12 cellular contexts compared by ENCODE assay signal in genomic region chr4:112253382-112254000, GRCh38. TPM values are rescaled to one million over a fixed set of nuclear protein-coding genes. Genes with fewer than 3 reads are reported as not detected.
DNase-seq lines count a peak whose midpoint lies in the region; ATAC-seq, FAIRE-seq and TF ChIP-seq lines count a peak whose summit lies in the region.
"Had no signal": no experiment of that assay in that cellular context is flagged by ENCODE, and none has a peak within 500 bp of the region (broad histone marks: within the 10 kb centered on the region; RNA-seq: fewer than 3 reads in every experiment).

No MANE protein-coding gene starts in this region.

- H3K9ac ChIP-seq in GM12878 (ENCODE audit: control insufficient read depth, insufficient read depth, low read length) = no peak overlapping the region

- H3K79me2 ChIP-seq in GM12878 (ENCODE audit: control insufficient read depth, insufficient read depth, low read length) = no peaks in the 10 kb centered on the region

- H3K36me3 ChIP-seq in GM12878 (ENCODE audit: control insufficient read depth in 2 of 2, insufficient read depth in 2 of 2, low read length in 1 of 2) (no peaks in the 10 kb centered on the region; a peak in 1 of 4 replicates), sigmoid colon (peaks cover 0 to 7% (median 0%) of the 10 kb centered on the region in 4 donors)

- no peaks in the 10 kb centered on the region for H4K20me1 ChIP-seq in GM12878 (ENCODE audit: control insufficient read depth, insufficient read depth)

- H3K4me1 ChIP-seq in GM12878 (ENCODE audit: control insufficient read depth, insufficient read depth, low read length) = no peaks in the 10 kb centered on the region
- no peaks in the 10 kb centered on the region for H3K4me1 ChIP-seq in sigmoid colon

- in situ Hi-C loops in GM12878 (cut with MboI) = no loop called here

- TF ChIP-seq POLR2A in GM12878 (IDR thresholded peaks at IDR 0.05; ENCODE audit: low read depth, low read length) (no peak), sigmoid colon (IDR thresholded peaks at IDR 0.05) (no peak)

- no peak for FAIRE-seq in GM12878 (lab: Jason Lieb, UNC)
- no peak for FAIRE-seq in RCC 7860 (lab: Jason Lieb, UNC)

- intact Hi-C loops in GM12878 (cut with micrococcal nuclease; ENCODE audit: unreplicated experiment) = no loop called here
- intact Hi-C loops in sigmoid colon (cut with DNase I) = no loop called here

- TF ChIP-seq EP300 in GM12878 (IDR thresholded peaks at IDR 0.05; ENCODE audit: borderline replicate concordance in 1 of 2, control insufficient read depth in 1 of 2, low read depth in 2 of 2, low read length in 2 of 2) (no peak), sigmoid colon (IDR thresholded peaks at IDR 0.05) (no peak)

- peak overlapping the region; percentile 44; the same call in 1 of the 2 replicates for H2AFZ ChIP-seq in GM12878 (ENCODE audit: control insufficient read depth, low read depth, low read length)

- POLR2A ChIA-PET in GM12878 (lab: Charles Lee) = no interaction called here

- WGBS in GM12878 (ENCODE audit: insufficient coverage, insufficient replicate concordance, low lambda C conversion rate, missing lambda C conversion rate) = 2% methylated on average over 2 of the region's 2 CpGs
- 29 to 79% methylated on average over 2 of the region's 2 CpGs for WGBS in sigmoid colon, 2 donors

- no peak for TF ChIP-seq RAD21 in GM12878 (IDR thresholded peaks at IDR 0.05; ENCODE audit: insufficient read depth, low read depth, low read length)

- BruUV-seq in GM12878 (replicated peaks; lab: Mats Ljungman, UMichigan) = no TSS peak

- ATAC-seq in GM18858 (IDR thresholded peaks at IDR 0.05; ENCODE audit: unreplicated experiment) (peak; percentile 74), GM21825 (IDR thresholded peaks at IDR 0.05; ENCODE audit: unreplicated experiment) (peak; percentile 96), HG03460 (IDR thresholded peaks at IDR 0.05; ENCODE audit: unreplicated experiment) (peak; percentile 83), GM12878 (peak; percentile 99), HG02840 (IDR thresholded peaks at IDR 0.05; ENCODE audit: low FRiP score, unreplicated experiment) (no peak)

- RAD21 ChIA-PET in GM12878 (lab: Charles Lee; ENCODE audit: unreplicated experiment) = interaction anchor here (0.6 kb wide), 1 partner anchor 34 kb away, joined by 3 read pairs; no protein-coding TSS in a partner anchor

- H3K9me3 ChIP-seq in GM12878 (replicated peaks; ENCODE audit: control insufficient read depth, insufficient read depth, low read length) (no peaks in the 10 kb centered on the region), sigmoid colon (no peaks in the 10 kb centered on the region)

- SMC1A ChIA-PET in GM12878 (lab: Charles Lee; ENCODE audit: uncharacterized antibody, unreplicated experiment) = interaction anchor here (0.6 to 0.9 kb wide), 2 partner anchors 13 to 27 kb away, joined by 3 read pairs; no protein-coding TSS in a partner anchor

- H3K4me3 ChIP-seq in GM12878 (no peak overlapping the region), sigmoid colon (no peak overlapping the region)

- no peak overlapping the region for H3K4me2 ChIP-seq in GM12878 (ENCODE audit: control insufficient read depth, insufficient read depth)

- CTCF ChIA-PET in GM12878 (lab: Yijun Ruan, JAX) = no interaction called here

- no peaks in the 10 kb centered on the region for H3K27me3 ChIP-seq in GM12878 (replicated peaks in 1 of 2; ENCODE audit: control insufficient read depth in 2 of 2, insufficient read depth in 2 of 2, low read length in 1 of 2)
- H3K27me3 ChIP-seq in sigmoid colon = no peaks in the 10 kb centered on the region

- DNase-seq in GM12878 (ENCODE audit: low read depth, low spot score) (no peak), RCC 7860 (ENCODE audit: low spot score) (no peak), sigmoid colon (no peak)
- DNase-seq in stimulated activated CD4-positive, alpha-beta T cell treated with anti-CD3 and anti-CD28 coated beads, Interleukin-4, amount 100 ng/mL, for 4 hours = no peak
- DNase-seq: activated naive CD8-positive, alpha-beta T cell treated with anti-CD3 and anti-CD28 coated beads, Interleukin-2, amount 10 ng/mL, durations not matched to agents 7 days and 5 days; CD4-positive, alpha-beta T cell; NCI-H1694; SHP77 treated with DMSO at 0.1 percent for 48 hours had no signal

- no peak overlapping the region for H3K27ac ChIP-seq in GM12878 (ENCODE audit: control insufficient read depth, insufficient read depth)
- no peak overlapping the region for H3K27ac ChIP-seq in sigmoid colon

- TF ChIP-seq CTCF in GM12878 (IDR thresholded peaks at IDR 0.05 in 2 of 3, conservative IDR thresholded peaks at IDR 0.05 in 1 of 3; ENCODE audit: control insufficient read depth in 2 of 3, extremely low read depth in 1 of 3, insufficient read depth in 1 of 3, low read depth in 3 of 3, low read length in 3 of 3) (no peak), sigmoid colon (IDR thresholded peaks at IDR 0.05) (no peak)

TF ChIP-seq in GM12878, 131 proteins besides CTCF, POLR2A, EP300 and RAD21 (continues in another document):
- TF ChIP-seq TARDBP (IDR thresholded peaks at IDR 0.05; ENCODE audit: borderline replicate concordance) (no peak), MTA2 (IDR thresholded peaks at IDR 0.05; ENCODE audit: low read depth) (no peak), ATF7 (IDR thresholded peaks at IDR 0.05; ENCODE audit: low read depth) (0 out of 2 replicates have a peak, but pooled peaks have one; percentile 19), JUNB (IDR thresholded peaks at IDR 0.05) (no peak)

RNA-seq across cellular contexts. Expression of gene AP1AR, which starts 21.9 kb away (rescaled TPM):
- 27.8 and 30.2 TPM in 2 replicates for total RNA-seq in GM12878 (2013; cell fraction: nucleolus; rRNA removed)
- total RNA-seq in GM12878 (2014; rRNA removed) (16.8 and 23.2 TPM in 2 replicates), GM12878 (2014; rRNA removed; fragmentation: Illumina TruSeq; extraction: Trizol) (20.2 and 20.9 TPM in 2 replicates), GM12878 (2021) (18.2 and 19.8 TPM in 2 replicates), sigmoid colon (10 to 100 TPM in 3 of 4 donors, 1 to 10 TPM in 1; 6.9 to 20.7 (median 18.9) TPM)
- 3.3 TPM for polyA plus RNA-seq in GM12878 (2011; ENCODE audit: low read depth)
- polyA plus RNA-seq in GM12878 (2011; rRNA removed) (29.1 and 52.5 TPM in 2 replicates), GM12878 (2014; fragmentation: Illumina TruSeq; extraction: Trizol) (14.4 and 19.7 TPM in 2 replicates), GM12878 (2014; fragmentation: Nextera tagmentation; extraction: Ambion mirVana) (1 to 10 TPM; 5.6 to 7.2 TPM), GM12878 (2014; rRNA removed) (12.9 and 14.7 TPM in 2 replicates), GM12878 (2016; fragmentation: Nextera tagmentation; extraction: Ambion mirVana) (10 to 100 TPM; 15.9 to 17.1 TPM), sigmoid colon (10 to 100 TPM; 16.8 to 36.3 (median 35.4) TPM)
- polyA plus RNA-seq in GM12878 (2011; cell fraction: cytosol; rRNA removed) = 6.4 and 7.7 TPM in 2 replicates
- 16.9 and 21.3 TPM in 2 replicates for polyA plus RNA-seq in GM12878 (2011; cell fraction: nucleus; rRNA removed)
- polyA plus RNA-seq in GM12878 (2012) = 7.2 and 10.6 TPM in 2 replicates
- polyA minus RNA-seq in GM12878 (2011; rRNA and poly(A)+ RNA removed) = 3.8 and 6.7 TPM in 2 replicates
- polyA minus RNA-seq in GM12878 (2011; cell fraction: cytosol; rRNA and poly(A)+ RNA removed) = 10.6 and 11.9 TPM in 2 replicates
- 9.9 and 13.1 TPM in 2 replicates for polyA minus RNA-seq in GM12878 (2011; cell fraction: nucleus; rRNA and poly(A)+ RNA removed)

RNA-seq across cellular contexts. Expression of gene TIFA, which starts 32.2 kb away (rescaled TPM):
- total RNA-seq in GM12878 (2013; cell fraction: nucleolus; rRNA removed) = 68.2 and 72.8 TPM in 2 replicates
- total RNA-seq in GM12878 (2014; rRNA removed) (57.0 and 84.4 TPM in 2 replicates), GM12878 (2014; rRNA removed; fragmentation: Illumina TruSeq; extraction: Trizol) (69.7 and 74.5 TPM in 2 replicates), GM12878 (2021) (96.3 and 100 TPM in 2 replicates), sigmoid colon (1 to 10 TPM; 1.1 to 7.9 (median 3.7) TPM)
- polyA plus RNA-seq in GM12878 (2011; ENCODE audit: low read depth) = 41.0 TPM
- polyA plus RNA-seq in GM12878 (2011; rRNA removed) (135 and 218 TPM in 2 replicates), GM12878 (2014; fragmentation: Illumina TruSeq; extraction: Trizol) (80.8 and 105 TPM in 2 replicates), GM12878 (2014; fragmentation: Nextera tagmentation; extraction: Ambion mirVana) (10 to 100 TPM; 31.6 to 34.6 TPM), GM12878 (2014; rRNA removed) (78.8 and 93.9 TPM in 2 replicates), GM12878 (2016; fragmentation: Nextera tagmentation; extraction: Ambion mirVana) (100 to 1,000 TPM; 116 to 125 TPM), sigmoid colon (10 to 100 TPM in 1 of 3 donors, 1 to 10 TPM in 2; 6.0 to 13.5 (median 8.8) TPM)
- 36.5 and 41.4 TPM in 2 replicates for polyA plus RNA-seq in GM12878 (2011; cell fraction: cytosol; rRNA removed)
- polyA plus RNA-seq in GM12878 (2011; cell fraction: nucleus; rRNA removed) = 27.4 and 31.3 TPM in 2 replicates
- 36.4 and 72.0 TPM in 2 replicates for polyA plus RNA-seq in GM12878 (2012)
- polyA minus RNA-seq in GM12878 (2011; rRNA and poly(A)+ RNA removed) = 46.7 and 54.7 TPM in 2 replicates
- polyA minus RNA-seq in GM12878 (2011; cell fraction: cytosol; rRNA and poly(A)+ RNA removed) = 25.7 and 27.1 TPM in 2 replicates
- polyA minus RNA-seq in GM12878 (2011; cell fraction: nucleus; rRNA and poly(A)+ RNA removed) = 37.1 and 50.5 TPM in 2 replicates

RNA-seq across cellular contexts. Expression of gene ALPK1, which starts 43.7 kb away (rescaled TPM):
- 400 and 422 TPM in 2 replicates for total RNA-seq in GM12878 (2013; cell fraction: nucleolus; rRNA removed)
- total RNA-seq in GM12878 (2014; rRNA removed) (26.5 and 32.2 TPM in 2 replicates), GM12878 (2014; rRNA removed; fragmentation: Illumina TruSeq; extraction: Trizol) (32.3 and 37.2 TPM in 2 replicates), GM12878 (2021) (27.6 and 28.5 TPM in 2 replicates), sigmoid colon (10 to 100 TPM; 12.1 to 27.4 (median 18.7) TPM)
- polyA plus RNA-seq in GM12878 (2011; ENCODE audit: low read depth) = 8.8 TPM
- polyA plus RNA-seq in GM12878 (2011; rRNA removed) (31.6 and 42.7 TPM in 2 replicates), GM12878 (2014; fragmentation: Illumina TruSeq; extraction: Trizol) (23.1 and 27.0 TPM in 2 replicates), GM12878 (2014; fragmentation: Nextera tagmentation; extraction: Ambion mirVana) (1 to 10 TPM; 8.5 to 9.7 TPM), GM12878 (2014; rRNA removed) (21.5 and 21.9 TPM in 2 replicates), GM12878 (2016; fragmentation: Nextera tagmentation; extraction: Ambion mirVana) (10 to 100 TPM; 21.2 to 22.2 TPM), sigmoid colon (10 to 100 TPM in 1 of 3 donors, 1 to 10 TPM in 2; 4.2 to 10.2 (median 5.5) TPM)
- polyA plus RNA-seq in GM12878 (2011; cell fraction: cytosol; rRNA removed) = 11.3 TPM in 2 replicates
- 63.2 and 85.3 TPM in 2 replicates for polyA plus RNA-seq in GM12878 (2011; cell fraction: nucleus; rRNA removed)
- 16.1 and 17.4 TPM in 2 replicates for polyA plus RNA-seq in GM12878 (2012)
- polyA minus RNA-seq in GM12878 (2011; rRNA and poly(A)+ RNA removed) = 38.8 and 43.6 TPM in 2 replicates
- 6.9 and 11.9 TPM in 2 replicates for polyA minus RNA-seq in GM12878 (2011; cell fraction: cytosol; rRNA and poly(A)+ RNA removed)
- 103 and 108 TPM in 2 replicates for polyA minus RNA-seq in GM12878 (2011; cell fraction: nucleus; rRNA and poly(A)+ RNA removed)

Comparison
In these comparisons a context has a peak if more than half of its experiments do, and no peak if none do; other contexts are left out.
1. RNA of gene TIFA, which starts 32.2 kb away (total RNA-seq): 57.0 to 100 TPM in GM12878; 1.1 to 7.9 TPM in sigmoid colon; every median in the first group is over 4 times any median in the second.